In genomic region chrX:41087219-41087618, GRCh38 we compare ENCODE assay signal across 8 cellular contexts. TPM values are rescaled to one million over a fixed set of nuclear protein-coding genes. Genes with fewer than 3 reads are reported as not detected.
DNase-seq lines count a peak whose midpoint lies in the region; ATAC-seq and TF ChIP-seq lines count a peak whose summit lies in the region.

No MANE protein-coding gene starts in this region.

- no peak for TF ChIP-seq CTCF in activated B cell treated with CpG ODN at 0.5 μM for 24 hours (IDR thresholded peaks at IDR 0.05)
- no peak for TF ChIP-seq CTCF in stomach (IDR thresholded peaks at IDR 0.05)

- no peaks in the 10 kb centered on the region for H3K27me3 ChIP-seq in iPS DF 6.9 (ENCODE audit: control insufficient read depth, insufficient read depth, low read length)
- no peaks in the 10 kb centered on the region for H3K27me3 ChIP-seq in stomach

- no peak overlapping the region for H3K27ac ChIP-seq in iPS DF 6.9 (ENCODE audit: low read length)
- peak overlapping the region; percentile 13 to 99 (median 98) for H3K27ac ChIP-seq in stomach

- H3K36me3 ChIP-seq in iPS DF 6.9 (ENCODE audit: control insufficient read depth, insufficient read depth, low read length): no peaks in the 10 kb centered on the region; the same call in 1 of the 2 replicates
- H3K36me3 ChIP-seq in stomach: no peaks in the 10 kb centered on the region

- CTCF ChIA-PET in activated B cell treated with CpG ODN at 0.5 μM for 24 hours (lab: Charles Lee): interaction anchor here (3.0 kb wide), 1 partner anchor 209 kb away, joined by 11 read pairs; no protein-coding TSS in a partner anchor

- DNase-seq in NCI-H82 (lab: John Stamatoyannopoulos, UW): peak; percentile 17
- no peak for DNase-seq in NCI-H82 treated with DMSO at 0.1 percent for 48 hours (lab: John Stamatoyannopoulos, UW; ENCODE audit: unreplicated experiment)
- DNase-seq in activated B cell treated with CpG ODN at 0.5 μM for 24 hours: no peak
- DNase-seq in iPS DF 6.9 (ENCODE audit: low read depth, low spot score): no peak
- no peak for DNase-seq in stomach
- DNase-seq in DMS114 treated with DMSO at 0.1 percent for 48 hours (lab: John Stamatoyannopoulos, UW; ENCODE audit: unreplicated experiment): no peak

- POLR2A ChIA-PET in activated B cell treated with CpG ODN at 0.5 μM for 24 hours (lab: Charles Lee): interaction anchor here (0.5 to 4.0 kb wide), 4 partner anchors 15 to 33 kb away, joined by 3 to 47 read pairs (median 4); no protein-coding TSS in a partner anchor

- no peaks in the 10 kb centered on the region for H3K9me3 Mint-ChIP-seq in activated B cell treated with CpG ODN at 0.5 μM for 24 hours

- peaks cover 62% of the 10 kb centered on the region for H3K4me1 Mint-ChIP-seq in activated B cell treated with CpG ODN at 0.5 μM for 24 hours

- ATAC-seq in activated B cell treated with CpG ODN at 0.5 μM for 24 hours (ENCODE audit: low read depth) (no peak), HG03025 (IDR thresholded peaks at IDR 0.05; ENCODE audit: low FRiP score, unreplicated experiment) (no peak), GM21423 (IDR thresholded peaks at IDR 0.05; ENCODE audit: unreplicated experiment) (no peak)

- H3K9me3 ChIP-seq in iPS DF 6.9 (ENCODE audit: control insufficient read depth, insufficient read depth, low read length): no peaks in the 10 kb centered on the region
- H3K9me3 ChIP-seq in stomach: no peaks in the 10 kb centered on the region

- TF ChIP-seq EP300 in stomach (IDR thresholded peaks at IDR 0.05): no peak

- no peaks in the 10 kb centered on the region for H3K4me1 ChIP-seq in iPS DF 6.9 (ENCODE audit: control insufficient read depth, insufficient read depth, low read length)
- peaks cover 0 to 66% (median 36%) of the 10 kb centered on the region in 4 donors for H3K4me1 ChIP-seq in stomach

- no peak for TF ChIP-seq POLR2A in stomach (IDR thresholded peaks at IDR 0.05)

- peak overlapping the region; percentile 84 for H3K27ac Mint-ChIP-seq in activated B cell treated with CpG ODN at 0.5 μM for 24 hours

- H3K27me3 Mint-ChIP-seq in activated B cell treated with CpG ODN at 0.5 μM for 24 hours: no peaks in the 10 kb centered on the region

- no CpG with 5 or more reads among the region's 7 CpGs for WGBS in iPS DF 6.9 (ENCODE audit: insufficient coverage, insufficient read length)
- 5 to 42% (median 8%) methylated on average over 7 of the region's 7 CpGs for WGBS in stomach, 5 donors

- peaks cover 10% of the 10 kb centered on the region for H3K36me3 Mint-ChIP-seq in activated B cell treated with CpG ODN at 0.5 μM for 24 hours (ENCODE audit: low read depth)

- peak overlapping the region; percentile 96; the same call in 1 of the 2 replicates for H3K4me3 ChIP-seq in iPS DF 6.9 (ENCODE audit: low read length)
- H3K4me3 ChIP-seq in stomach: peak overlapping the region; percentile 73 to 85 (median 76)

- H3K4me3 Mint-ChIP-seq in activated B cell treated with CpG ODN at 0.5 μM for 24 hours: peak overlapping the region; percentile 90

- intact Hi-C loops in activated B cell treated with CpG ODN at 0.5 μM for 24 hours (cut with micrococcal nuclease) (loop anchor here (2.0 to 10.0 kb wide), 4 partner anchors 18 to 502 kb away; partner anchors contain the start of gene ATP6AP2), stomach (cut with DNase I; ENCODE audit: low total_unique reads) (no loop called here)

RNA-seq across cellular contexts. Expression of gene USP9X, which starts 2.0 kb away (rescaled TPM):
- total RNA-seq in activated B cell treated with CpG ODN at 0.5 μM for 24 hours: 58.9 and 68.3 TPM in 2 replicates
- 100 to 1,000 TPM in 3 of 5 donors, 10 to 100 TPM in 2; 49.6 to 252 (median 182) TPM for total RNA-seq in stomach
- polyA plus RNA-seq in stomach: 10 to 100 TPM in 1 of 3 donors, 1 to 10 TPM in 2; 6.5 to 10.0 (median 8.1) TPM
